ENCODE assay signal across 22 cellular contexts in the genomic region with DNA sequence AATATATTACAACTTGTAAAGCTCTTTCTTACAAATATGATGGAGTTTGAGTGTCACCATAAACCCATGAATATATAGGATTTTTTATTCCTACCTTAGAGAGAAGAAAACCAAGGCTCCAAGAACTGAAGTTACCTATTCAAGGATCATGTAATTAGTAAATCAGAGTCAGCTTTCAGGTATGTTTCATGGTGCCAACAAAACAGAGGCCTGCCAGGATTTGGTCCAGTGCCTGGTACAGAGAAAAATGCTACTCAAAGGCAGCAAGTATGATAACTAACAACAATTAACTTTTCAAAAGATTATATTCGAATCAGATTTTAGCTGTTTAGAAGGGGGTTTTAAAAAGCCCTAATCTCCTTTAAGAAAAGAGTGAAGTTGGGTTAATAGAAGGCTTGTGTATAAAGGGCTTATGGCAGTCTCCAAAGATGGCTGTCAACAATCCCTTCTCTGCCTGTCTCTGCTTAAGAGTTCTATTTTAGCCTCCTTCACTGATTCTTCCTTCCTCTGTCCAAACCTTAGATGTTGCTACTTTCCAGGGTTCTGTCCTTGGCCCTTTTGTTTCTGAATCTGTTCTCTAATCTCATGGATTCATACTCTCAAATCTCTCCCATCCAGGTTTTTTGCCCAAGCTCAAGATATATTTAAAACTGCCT.
"Had no signal": no experiment of that assay in that cellular context is flagged by ENCODE, and none has a peak within 500 bp of the region (broad histone marks: within the 10 kb centered on the region; RNA-seq: fewer than 3 reads in every experiment).

No MANE protein-coding gene starts in this region.

- H3K27me3 Mint-ChIP-seq: activated CD4-positive, alpha-beta memory T cell treated with anti-CD3 and anti-CD28 coated beads for 36 hours; activated CD4-positive, alpha-beta T cell treated with anti-CD3 and anti-CD28 coated beads, Interleukin-2, amount 10 ng/mL, durations not matched to agents 7 days and 5 days; activated naive CD4-positive, alpha-beta T cell treated with anti-CD3 and anti-CD28 coated beads, Interleukin-2, amount 10 ng/mL, durations not matched to agents 7 days and 5 days; activated naive CD8-positive, alpha-beta T cell treated with anti-CD3 and anti-CD28 coated beads for 36 hours had no signal

- H3K36me3 Mint-ChIP-seq: activated CD4-positive, alpha-beta memory T cell treated with anti-CD3 and anti-CD28 coated beads for 36 hours; activated naive CD4-positive, alpha-beta T cell treated with anti-CD3 and anti-CD28 coated beads, Interleukin-2, amount 10 ng/mL, durations not matched to agents 7 days and 5 days had no signal

- ATAC-seq: activated T-cell treated with anti-CD3 and anti-CD28 coated beads, Interleukin-2, amount 50 U/mL, for 4 hours; K562 had no signal

- H3K4me3 Mint-ChIP-seq: activated CD4-positive, alpha-beta memory T cell treated with anti-CD3 and anti-CD28 coated beads for 36 hours; activated CD4-positive, alpha-beta T cell treated with anti-CD3 and anti-CD28 coated beads, Interleukin-2, amount 10 ng/mL, durations not matched to agents 7 days and 5 days; activated naive CD4-positive, alpha-beta T cell treated with anti-CD3 and anti-CD28 coated beads, Interleukin-2, amount 10 ng/mL, durations not matched to agents 7 days and 5 days; activated naive CD8-positive, alpha-beta T cell treated with anti-CD3 and anti-CD28 coated beads for 36 hours; activated T-cell treated with anti-CD3 and anti-CD28 coated beads, Interleukin-2, amount 50 U/mL, for 4 hours had no signal

- DNase-seq: activated CD4-positive, alpha-beta memory T cell treated with anti-CD3 and anti-CD28 coated beads for 36 hours; activated CD4-positive, alpha-beta T cell treated with anti-CD3 and anti-CD28 coated beads, Interleukin-2, amount 10 ng/mL, durations not matched to agents 7 days and 5 days; activated CD4-positive, CD25-positive, alpha-beta regulatory T cell; activated CD8-positive, alpha-beta memory T cell treated with anti-CD3 and anti-CD28 coated beads for 24 hours; activated gamma-delta T cell treated with Interleukin-2 at 50 U/mL for 16 hours; activated naive CD4-positive, alpha-beta T cell treated with anti-CD3 and anti-CD28 coated beads, Interleukin-2, amount 10 ng/mL, durations not matched to agents 7 days and 5 days; activated naive CD8-positive, alpha-beta T cell treated with anti-CD3 and anti-CD28 coated beads for 36 hours; activated T-cell treated with anti-CD3 and anti-CD28 coated beads, Interleukin-2, amount 50 U/mL, for 4 hours; Karpas-422; NCI-H1105 treated with DMSO at 0.1 percent for 48 hours; NCI-H1436 treated with DMSO at 0.1 percent for 48 hours; NCI-H187; NCI-H2081; NCI-H510A treated with DMSO at 0.1 percent for 48 hours; NCI-H69; NK-92 treated with Interleukin-12 subunit alpha and Interleukin-12 subunit beta, amount 100 ng/mL, for 24 hours; Peyer's patch; SHP77 treated with DMSO at 0.1 percent for 48 hours; T-helper 2 cell had no signal

- H3K27ac Mint-ChIP-seq: activated CD4-positive, alpha-beta memory T cell treated with anti-CD3 and anti-CD28 coated beads for 36 hours; activated CD4-positive, alpha-beta T cell treated with anti-CD3 and anti-CD28 coated beads, Interleukin-2, amount 10 ng/mL, durations not matched to agents 7 days and 5 days; activated naive CD4-positive, alpha-beta T cell treated with anti-CD3 and anti-CD28 coated beads, Interleukin-2, amount 10 ng/mL, durations not matched to agents 7 days and 5 days; activated naive CD8-positive, alpha-beta T cell treated with anti-CD3 and anti-CD28 coated beads for 36 hours; activated T-helper 2 cell treated with anti-CD3 and anti-CD28 coated beads, Interferon-gamma antibody, Interleukin-2, Interleukin-4, amounts not matched to agents 10 μg/mL and 5 μg/mL and 100 μg/mL, durations not matched to agents 14 hours and 24 hours and 36 hours had no signal

- H3K9me3 ChIP-seq: breast epithelium, Peyer's patch had no signal

- H3K4me3 ChIP-seq: breast epithelium, K562, Peyer's patch had no signal

- H3K9me3 Mint-ChIP-seq: activated CD4-positive, alpha-beta memory T cell treated with anti-CD3 and anti-CD28 coated beads for 36 hours; activated CD4-positive, alpha-beta T cell treated with anti-CD3 and anti-CD28 coated beads, Interleukin-2, amount 10 ng/mL, durations not matched to agents 7 days and 5 days; activated naive CD4-positive, alpha-beta T cell treated with anti-CD3 and anti-CD28 coated beads, Interleukin-2, amount 10 ng/mL, durations not matched to agents 7 days and 5 days; activated naive CD8-positive, alpha-beta T cell treated with anti-CD3 and anti-CD28 coated beads for 36 hours; activated T-cell treated with anti-CD3 and anti-CD28 coated beads, Interleukin-2, amount 50 U/mL, for 4 hours; activated T-helper 2 cell treated with anti-CD3 and anti-CD28 coated beads, Interferon-gamma antibody, Interleukin-2, Interleukin-4, amounts not matched to agents 10 μg/mL and 5 μg/mL and 100 μg/mL, durations not matched to agents 14 hours and 24 hours and 36 hours had no signal
